12 cellular contexts compared by ENCODE assay signal in the genomic region with DNA sequence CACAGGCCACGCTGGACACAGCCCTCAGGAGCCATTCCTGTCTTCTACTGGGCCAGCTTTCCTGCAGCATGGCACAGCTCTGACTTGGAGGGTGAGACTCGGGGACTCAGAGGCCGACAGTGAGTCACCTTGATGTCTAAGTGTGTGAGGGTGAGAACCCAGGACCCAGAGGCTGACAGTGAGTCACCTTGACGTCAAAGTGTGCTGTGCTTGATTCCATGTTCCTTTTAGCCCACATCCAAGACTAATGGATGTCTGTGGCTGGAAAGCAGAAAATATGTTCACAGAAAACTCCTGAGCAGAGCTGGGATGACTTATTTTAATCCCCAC. TPM values are rescaled to one million over a fixed set of nuclear protein-coding genes. Genes with fewer than 3 reads are reported as not detected.
DNase-seq lines count a peak whose midpoint lies in the region; ATAC-seq and TF ChIP-seq lines count a peak whose summit lies in the region.
"Had no signal": no experiment of that assay in that cellular context is flagged by ENCODE, and none has a peak within 500 bp of the region (broad histone marks: within the 10 kb centered on the region; RNA-seq: fewer than 3 reads in every experiment).

No MANE protein-coding gene starts in this region.

- ATAC-seq in mucosa of descending colon = peak; percentile 14

- no peaks in the 10 kb centered on the region for H3K4me1 ChIP-seq in mucosa of descending colon (ENCODE audit: low read depth)

- CTCF ChIA-PET in activated naive CD4-positive, alpha-beta T cell treated with anti-CD3 and anti-CD28 coated beads for 36 hours (lab: Charles Lee) = no interaction called here

- intact Hi-C loops in mucosa of descending colon (cut with DNase I, micrococcal nuclease) = no loop called here
- intact Hi-C loops in activated naive CD4-positive, alpha-beta T cell treated with anti-CD3 and anti-CD28 coated beads for 36 hours (cut with micrococcal nuclease) = no loop called here

- H3K9me3 ChIP-seq in mucosa of descending colon = no peaks in the 10 kb centered on the region

- DNase-seq in ACHN (peak; percentile 54), HCEC 1CT (peak; percentile 94), brain microvascular endothelial cell (peak; percentile 96), mucosa of descending colon (no peak), NCI-H1436 treated with DMSO at 0.1 percent for 48 hours (lab: John Stamatoyannopoulos, UW) (no peak), retina (no peak), foreskin melanocyte (no peak)
- no peak for DNase-seq in activated naive CD4-positive, alpha-beta T cell treated with anti-CD3 and anti-CD28 coated beads for 36 hours
- DNase-seq: activated gamma-delta T cell, NCI-H748 treated with DMSO at 0.1 percent for 48 hours had no signal

- H3K27me3 Mint-ChIP-seq in activated naive CD4-positive, alpha-beta T cell treated with anti-CD3 and anti-CD28 coated beads for 36 hours (ENCODE audit: low read depth) = peaks cover 6% of the 10 kb centered on the region

- H3K4me3 Mint-ChIP-seq in activated naive CD4-positive, alpha-beta T cell treated with anti-CD3 and anti-CD28 coated beads for 36 hours = no peak overlapping the region

- in situ Hi-C loops in ACHN (cut with HindIII; ENCODE audit: low pct_ligation_motif_present, low pct_unique_long_range_greater_than_20kb, low sequenced_read_pairs) (no loop called here), brain microvascular endothelial cell (cut with HindIII; ENCODE audit: low pct_ligation_motif_present, low sequenced_read_pairs) (no loop called here)

- no peak overlapping the region for H3K27ac Mint-ChIP-seq in activated naive CD4-positive, alpha-beta T cell treated with anti-CD3 and anti-CD28 coated beads for 36 hours

- no peak for TF ChIP-seq CTCF in brain microvascular endothelial cell (IDR thresholded peaks at IDR 0.05; ENCODE audit: low read depth, low read length, missing control alignments)
- TF ChIP-seq CTCF in mucosa of descending colon (IDR thresholded peaks at IDR 0.05) = no peak

- no peaks in the 10 kb centered on the region for H3K4me1 Mint-ChIP-seq in activated naive CD4-positive, alpha-beta T cell treated with anti-CD3 and anti-CD28 coated beads for 36 hours (ENCODE audit: low read depth)

- H3K27ac ChIP-seq in brain microvascular endothelial cell = peak overlapping the region; percentile 97

- H3K36me3 ChIP-seq in brain microvascular endothelial cell (replicated peaks) (no peaks in the 10 kb centered on the region), mucosa of descending colon (ENCODE audit: low read depth) (no peaks in the 10 kb centered on the region)

- no peaks in the 10 kb centered on the region for H3K36me3 Mint-ChIP-seq in activated naive CD4-positive, alpha-beta T cell treated with anti-CD3 and anti-CD28 coated beads for 36 hours (ENCODE audit: low read depth)

- H3K27me3 ChIP-seq in brain microvascular endothelial cell (replicated peaks) = no peaks in the 10 kb centered on the region

- no peaks in the 10 kb centered on the region for H3K9me3 Mint-ChIP-seq in activated naive CD4-positive, alpha-beta T cell treated with anti-CD3 and anti-CD28 coated beads for 36 hours

- H3K4me3 ChIP-seq in brain microvascular endothelial cell (ENCODE audit: low read depth, low read length) (no peak overlapping the region), mucosa of descending colon (no peak overlapping the region)
- H3K4me3 ChIP-seq: lung had no signal

RNA-seq across cellular contexts. Expression of a gene that starts 6.0 kb away (rescaled TPM):
- total RNA-seq in mucosa of descending colon = not detected
- total RNA-seq in activated naive CD4-positive, alpha-beta T cell treated with anti-CD3 and anti-CD28 coated beads for 36 hours = not detected
- total RNA-seq: temporal lobe had no signal

RNA-seq across cellular contexts. Expression of a gene that starts 24.5 kb away (rescaled TPM):
- 10 to 100 TPM in 1 of 3 donors, 1 to 10 TPM in 2; 1.5 to 13.8 (median 2.2) TPM for total RNA-seq in mucosa of descending colon
- not detected for total RNA-seq in activated naive CD4-positive, alpha-beta T cell treated with anti-CD3 and anti-CD28 coated beads for 36 hours

RNA-seq across cellular contexts. Expression of a gene that starts 48.4 kb away (rescaled TPM):
- total RNA-seq in mucosa of descending colon = 10 to 100 TPM in 1 of 3 donors, 1 to 10 TPM in 2; 4.8 to 12.7 (median 7.0) TPM
- total RNA-seq in activated naive CD4-positive, alpha-beta T cell treated with anti-CD3 and anti-CD28 coated beads for 36 hours = under 1 TPM; 0.48 to 0.72 TPM

Comparison
In these comparisons a context has a peak if more than half of its experiments do, and no peak if none do; other contexts are left out.
1. DNase-seq: peak in ACHN (single experiment), HCEC 1CT (single experiment) and brain microvascular endothelial cell (single experiment); none in mucosa of descending colon (0 of 3), activated naive CD4-positive, alpha-beta T cell treated with anti-CD3 and anti-CD28 coated beads for 36 hours (single experiment), NCI-H1436 treated with DMSO at 0.1 percent for 48 hours (single experiment), retina (single experiment) and foreskin melanocyte (single experiment).